Comparison of ENCODE assay signal across 17 cellular contexts in genomic region chr14:48527832-48528231, GRCh38.
A peak's percentile ranks its signal among the peaks of the same experiment; 100 is the strongest.
DNase-seq lines count a peak whose midpoint lies in the region; ATAC-seq, FAIRE-seq and TF ChIP-seq lines count a peak whose summit lies in the region.
"Had no signal": no experiment of that assay in that cellular context is flagged by ENCODE, and none has a peak within 500 bp of the region (broad histone marks: within the 10 kb centered on the region; RNA-seq: fewer than 3 reads in every experiment).

No MANE protein-coding gene starts in this region.

- H3K4me2 ChIP-seq in GM23338 (no peak overlapping the region), H1 (ENCODE audit: insufficient read depth in 1 of 2, low read depth in 2 of 2, low read length in 2 of 2) (no peak overlapping the region), trophoblast cell (ENCODE audit: low read length) (peak overlapping the region; percentile 19)
- H3K4me2 ChIP-seq: BLaER1 had no signal

- H3K36me3 ChIP-seq in GM23338 (ENCODE audit: insufficient read depth) (no peaks in the 10 kb centered on the region), H1 (ENCODE audit: control insufficient read depth in 2 of 4, insufficient read depth in 4 of 4, low read length in 3 of 4) (no peaks in the 10 kb centered on the region), trophoblast cell (ENCODE audit: control insufficient read depth in 1 of 2, insufficient read depth in 2 of 2, low read length in 2 of 2) (no peaks in the 10 kb centered on the region)
- H3K36me3 ChIP-seq: BLaER1 had no signal

- no peaks in the 10 kb centered on the region for H3K23me2 ChIP-seq in H1 (ENCODE audit: low read depth, low read length)

- H4K8ac ChIP-seq in H1 (ENCODE audit: extremely low read depth, insufficient read depth, low read length) (no peak overlapping the region), trophoblast cell (ENCODE audit: low read depth, low read length) (no peak overlapping the region)

- H3F3A ChIP-seq in GM23338 (replicated peaks; ENCODE audit: low read depth): no peaks in the 10 kb centered on the region

- H4K20me1 ChIP-seq in GM23338 (replicated peaks; ENCODE audit: insufficient read depth): no peaks in the 10 kb centered on the region
- no peaks in the 10 kb centered on the region for H4K20me1 ChIP-seq in H1 (replicated peaks in 1 of 2; ENCODE audit: control insufficient read depth in 1 of 2, insufficient read depth in 2 of 2, low read length in 2 of 2)
- H4K20me1 ChIP-seq: BLaER1 had no signal

- no peaks in the 10 kb centered on the region for H3K4me1 ChIP-seq in GM23338 (ENCODE audit: insufficient read depth)
- H3K4me1 ChIP-seq in H1 (replicated peaks in 1 of 4; ENCODE audit: control insufficient read depth in 3 of 4, insufficient read depth in 4 of 4, low read length in 3 of 4): peaks cover 0 to 2% (median 0%) of the 10 kb centered on the region in 4 experiments; a peak in 1 of 7 replicates
- peaks cover 2 to 4% of the 10 kb centered on the region in 2 experiments for H3K4me1 ChIP-seq in trophoblast cell (ENCODE audit: control insufficient read depth in 1 of 2, insufficient read depth in 2 of 2, low read length in 2 of 2)

- peaks cover 2% of the 10 kb centered on the region; the same call in 2 of the 3 replicates for H3K4me1 Mint-ChIP-seq in GM23338
- H3K4me1 Mint-ChIP-seq: CD14-positive monocyte; CD4-positive, alpha-beta memory T cell had no signal

- H3K27ac Mint-ChIP-seq in GM23338: no peak overlapping the region
- H3K27ac Mint-ChIP-seq: CD14-positive monocyte; CD4-positive, alpha-beta memory T cell had no signal

- no peak for TF ChIP-seq EP300 in H1 (IDR thresholded peaks at IDR 0.05; ENCODE audit: borderline replicate concordance in 1 of 2, low read depth in 2 of 2, low read length in 2 of 2)

- CTCF ChIA-PET in H1 (lab: Charles Lee; ENCODE audit: partially characterized antibody): interaction anchor here (0.9 kb wide), 1 partner anchor 25 kb away, joined by 3 read pairs; no protein-coding TSS in a partner anchor

- H3K27ac ChIP-seq in GM23338 (ENCODE audit: low read depth) (no peak overlapping the region), H1 (ENCODE audit: low read depth, low read length) (no peak overlapping the region), trophoblast cell (ENCODE audit: low read depth, low read length) (no peak overlapping the region)
- H3K27ac ChIP-seq: BLaER1, GM23248, HL-60 had no signal

- no peaks in the 10 kb centered on the region for H3K36me3 Mint-ChIP-seq in GM23338 (ENCODE audit: low read depth)
- H3K36me3 Mint-ChIP-seq: CD14-positive monocyte; CD4-positive, alpha-beta memory T cell had no signal

- H4K5ac ChIP-seq in H1 (ENCODE audit: insufficient read length, low read depth, low read length): no peak overlapping the region

- H3K9me3 Mint-ChIP-seq in GM23338: no peaks in the 10 kb centered on the region

- no peak for TF ChIP-seq RAD21 in H1 (IDR thresholded peaks at IDR 0.05 in 1 of 2, conservative IDR thresholded peaks at IDR 0.05 in 1 of 2; ENCODE audit: low read depth in 2 of 2, low read length in 2 of 2)

- TF ChIP-seq CTCF in GM23338 (conservative IDR thresholded peaks at IDR 0.05; ENCODE audit: low read depth in 2 of 2) (no peak), H1 (IDR thresholded peaks at IDR 0.05; ENCODE audit: control extremely low read depth in 1 of 3, insufficient read depth in 1 of 3, low read depth in 1 of 3, low read length in 3 of 3) (no peak)

- H2BK5ac ChIP-seq in H1 (ENCODE audit: low read depth, low read length) (no peak overlapping the region), trophoblast cell (ENCODE audit: low read depth, low read length, poor library complexity) (no peak overlapping the region)

- H2AK5ac ChIP-seq in H1 (ENCODE audit: low read depth, low read length) (no peak overlapping the region), trophoblast cell (ENCODE audit: low read length) (no peak overlapping the region)

- H3K79me1 ChIP-seq in H1 (ENCODE audit: low read depth, low read length) (no peaks in the 10 kb centered on the region), trophoblast cell (ENCODE audit: low read length) (no peaks in the 10 kb centered on the region)

- H3K23ac ChIP-seq in H1 (ENCODE audit: insufficient read length): no peak overlapping the region
- no peak overlapping the region for H3K23ac ChIP-seq in trophoblast cell (ENCODE audit: low read length)

- FAIRE-seq in H1 (lab: Jason Lieb, UNC): no peak
- FAIRE-seq: GM12878 had no signal

- ATAC-seq in GM23338 (peak; percentile 91), HG03565 (IDR thresholded peaks at IDR 0.05; ENCODE audit: unreplicated experiment) (no peak), sciatic nerve (no peak)
- ATAC-seq: GM12878 had no signal

- no peaks in the 10 kb centered on the region for H3K27me3 ChIP-seq in GM23338 (ENCODE audit: insufficient read depth)
- no peaks in the 10 kb centered on the region for H3K27me3 ChIP-seq in H1 (replicated peaks in 1 of 4; ENCODE audit: control insufficient read depth in 3 of 4, extremely low read depth in 1 of 4, insufficient read depth in 3 of 4, low read length in 3 of 4)
- no peaks in the 10 kb centered on the region for H3K27me3 ChIP-seq in trophoblast cell (ENCODE audit: insufficient read depth, low read length)
- H3K27me3 ChIP-seq: BLaER1 had no signal

- no peak overlapping the region for H2BK15ac ChIP-seq in H1 (ENCODE audit: low read length)

- no peak for TF ChIP-seq POLR2A in H1 (IDR thresholded peaks at IDR 0.05; ENCODE audit: control extremely low read depth in 1 of 2, low read depth in 2 of 2, low read length in 2 of 2)

- no peak overlapping the region for H4K12ac ChIP-seq in trophoblast cell (ENCODE audit: low read depth, low read length)

- no peaks in the 10 kb centered on the region for H3K9me2 ChIP-seq in GM23338 (ENCODE audit: insufficient read depth)

- H3K79me2 ChIP-seq in GM23338 (replicated peaks; ENCODE audit: insufficient read depth): no peaks in the 10 kb centered on the region
- no peaks in the 10 kb centered on the region for H3K79me2 ChIP-seq in H1 (ENCODE audit: control insufficient read depth in 1 of 2, insufficient read depth in 2 of 2, low read length in 2 of 2)
- H3K79me2 ChIP-seq in trophoblast cell (ENCODE audit: control insufficient read depth, insufficient read depth, low read length, poor library complexity): no peaks in the 10 kb centered on the region

- intact Hi-C loops in sciatic nerve (cut with DNase I): no loop called here

- H2AFZ ChIP-seq in GM23338 (peak overlapping the region; percentile 78; the same call in 1 of the 2 replicates), H1 (ENCODE audit: low read length) (no peak overlapping the region), trophoblast cell (ENCODE audit: insufficient read depth, low read length, poor library complexity) (no peak overlapping the region)
- H2AFZ ChIP-seq: GM23248 had no signal

- H4K91ac ChIP-seq in H1 (replicated peaks; ENCODE audit: insufficient read length, low read length) (no peak overlapping the region), trophoblast cell (ENCODE audit: low read depth, low read length) (no peak overlapping the region)

- no peak overlapping the region for H3K4me3 Mint-ChIP-seq in GM23338
- H3K4me3 Mint-ChIP-seq: CD14-positive monocyte; CD4-positive, alpha-beta memory T cell had no signal

- POLR2A ChIA-PET in H1 (lab: Charles Lee; ENCODE audit: partially characterized antibody): no interaction called here

- no peak overlapping the region for H3K9ac ChIP-seq in H1 (replicated peaks in 1 of 4; ENCODE audit: extremely low read depth in 1 of 4, low read depth in 3 of 4, low read length in 3 of 4)
- no peak overlapping the region for H3K9ac ChIP-seq in trophoblast cell (ENCODE audit: low read length)
- H3K9ac ChIP-seq: BLaER1, GM23248 had no signal

- H3K4ac ChIP-seq in H1 (replicated peaks; ENCODE audit: insufficient read length, low read depth, low read length) (no peak overlapping the region), trophoblast cell (ENCODE audit: low read depth, low read length) (no peak overlapping the region)

- H2BK20ac ChIP-seq in H1 (ENCODE audit: low read length): 0 out of 2 replicates have a peak overlapping the region, but pooled peaks have one; percentile 38

- 40% methylated on average over 2 of the region's 2 CpGs; no CpG with 5 or more reads in 1 of the 2 experiments for WGBS in H1 (ENCODE audit: extremely low coverage in 1 of 2, insufficient coverage in 1 of 2, insufficient read length in 1 of 2, insufficient replicate concordance in 2 of 2, low coverage in 1 of 2, low lambda C conversion rate in 2 of 2, missing lambda C conversion rate in 1 of 2), 2 experiments
- no CpG with 5 or more reads among the region's 2 CpGs for WGBS in trophoblast cell (ENCODE audit: extremely low coverage, insufficient coverage, insufficient read length)

- no peak overlapping the region for H3K18ac ChIP-seq in H1 (ENCODE audit: extremely low read depth, low read length)
- no peak overlapping the region for H3K18ac ChIP-seq in trophoblast cell (ENCODE audit: low read length)

- H3K14ac ChIP-seq in H1 (ENCODE audit: insufficient read length): no peak overlapping the region
- H3K14ac ChIP-seq in trophoblast cell (ENCODE audit: low read length): no peak overlapping the region

- H3K9me3 ChIP-seq in H1 (ENCODE audit: insufficient read depth in 2 of 2, low read depth in 1 of 2, low read length in 1 of 2): no peaks in the 10 kb centered on the region
- no peaks in the 10 kb centered on the region for H3K9me3 ChIP-seq in trophoblast cell (ENCODE audit: insufficient read depth, low read depth, low read length)
- H3K9me3 ChIP-seq: BLaER1 had no signal

- no peaks in the 10 kb centered on the region for H3K27me3 Mint-ChIP-seq in GM23338 (ENCODE audit: insufficient read depth, low read depth, poor library complexity)
- H3K27me3 Mint-ChIP-seq: CD4-positive, alpha-beta memory T cell had no signal

- DNase-seq in GM23338 (ENCODE audit: low spot score) (peak; percentile 45), H1 (ENCODE audit: low read depth in 1 of 2, low spot score in 2 of 2) (no peak), iPS-NIHi7 (ENCODE audit: extremely low spot score) (peak; percentile 14), trophoblast cell (peak; percentile 7 to 52), sciatic nerve (ENCODE audit: low spot score) (no peak), HCEC 1CT (no peak)
- DNase-seq: 8988T; CD4-positive, alpha-beta memory T cell; DMS153; DMS79 treated with DMSO at 0.1 percent for 48 hours; GM23248; H7 had no signal

- H3K4me3 ChIP-seq in GM23338: no peak overlapping the region
- no peak overlapping the region for H3K4me3 ChIP-seq in H1 (ENCODE audit: extremely low read depth in 1 of 4, insufficient read depth in 2 of 4, low read depth in 3 of 4, low read length in 4 of 4)
- H3K4me3 ChIP-seq in trophoblast cell (ENCODE audit: low read depth, low read length): no peak overlapping the region
- H3K4me3 ChIP-seq: BLaER1, GM12878, GM23248 had no signal

- H3K56ac ChIP-seq in H1 (replicated peaks; ENCODE audit: insufficient read length, low read depth, low read length): no peak overlapping the region

- H2BK12ac ChIP-seq in H1 (ENCODE audit: low read depth, low read length) (no peak overlapping the region), trophoblast cell (ENCODE audit: low read length) (no peak overlapping the region)

- H2BK120ac ChIP-seq in H1 (replicated peaks; ENCODE audit: low read depth, low read length) (no peak overlapping the region), trophoblast cell (ENCODE audit: insufficient read depth, low read length, poor library complexity) (peak overlapping the region; percentile 1)

TF ChIP-seq in GM23338, 12 proteins besides CTCF, POLR2A, EP300 and RAD21 (continues in another document):
- TF ChIP-seq CREB1 (CRISPR knock-in tag; IDR thresholded peaks at IDR 0.05; ENCODE audit: low read depth): no peak

Comparison
In these comparisons a context has a peak if more than half of its experiments do, and no peak if none do; other contexts are left out.
1. DNase-seq: peak in GM23338 (single experiment), iPS-NIHi7 (single experiment) and trophoblast cell (2 of 2); none in H1 (0 of 2), sciatic nerve (single experiment) and HCEC 1CT (single experiment).